In the genomic region with DNA sequence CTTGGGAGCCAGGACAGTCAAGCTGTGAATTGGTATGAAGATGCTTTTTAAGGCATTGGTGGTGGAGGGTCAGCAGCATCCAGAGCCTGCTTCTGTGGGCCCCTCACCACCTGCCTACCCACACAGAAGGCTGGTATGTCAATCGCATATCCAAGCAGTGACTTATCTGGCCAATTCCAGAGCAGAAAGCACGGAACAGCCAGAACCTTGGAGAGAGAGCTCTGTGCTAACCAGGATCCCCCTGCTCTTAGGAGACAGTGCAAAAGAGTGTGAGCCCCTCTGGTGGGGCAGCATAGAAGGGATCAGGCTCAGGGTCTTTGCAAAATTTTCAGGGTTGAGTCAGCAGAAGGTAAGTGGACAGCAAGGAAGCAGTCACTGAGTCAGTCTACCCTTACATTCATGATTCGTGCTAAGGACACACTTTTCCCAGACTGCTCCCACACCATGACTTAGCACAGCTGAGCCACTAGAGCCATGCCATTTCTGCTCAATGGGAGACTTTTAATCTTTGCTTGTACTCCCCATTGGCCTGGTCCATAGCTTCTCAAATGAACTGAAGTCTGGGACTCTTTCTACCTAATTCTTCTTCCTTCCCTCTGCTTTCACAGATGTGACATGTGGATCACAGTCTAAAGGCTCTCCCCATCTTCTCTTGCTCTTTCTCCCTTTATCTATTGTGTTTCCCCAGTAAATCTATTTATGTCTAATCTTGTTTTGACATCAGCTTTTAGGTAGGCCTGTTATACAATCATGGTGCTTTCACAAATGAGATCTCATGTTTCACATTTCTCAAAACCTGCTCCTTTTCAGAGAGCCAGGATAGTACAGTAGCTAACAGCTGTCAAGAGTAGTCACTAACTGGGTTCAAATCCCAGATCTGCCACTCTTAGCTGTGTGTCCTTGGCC, we compare ENCODE assay signal across 23 cellular contexts. TPM values are rescaled to one million over a fixed set of nuclear protein-coding genes. Genes with fewer than 3 reads are reported as not detected.
"Had no signal": no experiment of that assay in that cellular context is flagged by ENCODE, and none has a peak within 500 bp of the region (broad histone marks: within the 10 kb centered on the region; RNA-seq: fewer than 3 reads in every experiment).

No MANE protein-coding gene starts in this region.

- H3K36me3 Mint-ChIP-seq: activated naive CD8-positive, alpha-beta T cell treated with anti-CD3 and anti-CD28 coated beads for 36 hours; brain; naive thymus-derived CD4-positive, alpha-beta T cell; stimulated activated effector memory CD8-positive, alpha-beta T cell treated with anti-CD3 and anti-CD28 coated beads, Interleukin-12 subunit alpha, Interleukin-12 subunit beta, amount 100 ng/mL, for 72 hours had no signal

- H3K27ac Mint-ChIP-seq: activated CD4-positive, alpha-beta T cell treated with anti-CD3 and anti-CD28 coated beads, Interleukin-2, amount 10 ng/mL, durations not matched to agents 24 days and 14 days; activated CD8-positive, alpha-beta T cell treated with anti-CD3 and anti-CD28 coated beads, Interleukin-2, amount 10 ng/mL, durations not matched to agents 7 days and 5 days; activated naive CD8-positive, alpha-beta T cell treated with anti-CD3 and anti-CD28 coated beads for 36 hours; brain; dendritic cell treated with granulocyte-macrophage colony-stimulating factor and Interleukin-4, amounts not matched to agents 40 ng/mL and 50 ng/mL, for 4 days; effector memory CD8-positive, alpha-beta T cell; naive thymus-derived CD4-positive, alpha-beta T cell; stimulated activated effector memory CD8-positive, alpha-beta T cell treated with anti-CD3 and anti-CD28 coated beads, Interleukin-12 subunit alpha, Interleukin-12 subunit beta, amount 100 ng/mL, for 72 hours had no signal

- H3K4me3 ChIP-seq: left lung, pancreas had no signal

- H3K9me3 ChIP-seq: left lung, pancreas had no signal

- H3K4me1 Mint-ChIP-seq: activated CD4-positive, alpha-beta T cell treated with anti-CD3 and anti-CD28 coated beads, Interleukin-2, amount 10 ng/mL, durations not matched to agents 24 days and 14 days; activated naive CD8-positive, alpha-beta T cell treated with anti-CD3 and anti-CD28 coated beads for 36 hours; stimulated activated effector memory CD8-positive, alpha-beta T cell treated with anti-CD3 and anti-CD28 coated beads, Interleukin-12 subunit alpha, Interleukin-12 subunit beta, amount 100 ng/mL, for 72 hours had no signal

- DNase-seq: activated CD4-positive, alpha-beta T cell treated with anti-CD3 and anti-CD28 coated beads, Interleukin-2, amount 10 ng/mL, durations not matched to agents 24 days and 14 days; activated CD4-positive, CD25-positive, alpha-beta regulatory T cell; activated CD8-positive, alpha-beta memory T cell treated with anti-CD3 and anti-CD28 coated beads, Interleukin-2, amount 50 U/mL, for 4 hours; activated CD8-positive, alpha-beta T cell treated with anti-CD3 and anti-CD28 coated beads, Interleukin-2, amount 10 ng/mL, durations not matched to agents 7 days and 5 days; activated gamma-delta T cell; activated naive CD8-positive, alpha-beta T cell treated with anti-CD3 and anti-CD28 coated beads for 36 hours; activated T-cell treated with anti-CD3 and anti-CD28 coated beads, Interleukin-2, amount 50 U/mL, for 48 hours; amygdala; effector memory CD8-positive, alpha-beta T cell; islet precursor cell; left lung; naive thymus-derived CD4-positive, alpha-beta T cell; pancreas; stimulated activated CD4-positive, alpha-beta T cell treated with anti-CD3 and anti-CD28 coated beads, Interleukin-12 subunit alpha, Interleukin-12 subunit beta, amount 100 ng/mL, for 4 hours; stimulated activated CD4-positive, alpha-beta T cell treated with anti-CD3 and anti-CD28 coated beads, Interleukin-2, amount 100 ng/mL, for 24 hours had no signal

- FAIRE-seq: pancreas, TTC549 had no signal

- H3K4me1 ChIP-seq: left lung, pancreas had no signal

- H3K27ac ChIP-seq: left lung, pancreas had no signal

- ATAC-seq: activated CD8-positive, alpha-beta T cell treated with anti-CD3 and anti-CD28 coated beads, Interleukin-2, amount 10 ng/mL, durations not matched to agents 7 days and 5 days; effector memory CD8-positive, alpha-beta T cell; left lung; naive thymus-derived CD4-positive, alpha-beta T cell; pancreas; stimulated activated effector memory CD8-positive, alpha-beta T cell treated with anti-CD3 and anti-CD28 coated beads, Interleukin-12 subunit alpha, Interleukin-12 subunit beta, amount 100 ng/mL, for 72 hours had no signal

- H3K4me3 Mint-ChIP-seq: activated CD4-positive, alpha-beta T cell treated with anti-CD3 and anti-CD28 coated beads, Interleukin-2, amount 10 ng/mL, durations not matched to agents 24 days and 14 days; activated CD8-positive, alpha-beta T cell treated with anti-CD3 and anti-CD28 coated beads, Interleukin-2, amount 10 ng/mL, durations not matched to agents 7 days and 5 days; activated naive CD8-positive, alpha-beta T cell treated with anti-CD3 and anti-CD28 coated beads for 36 hours; brain; dendritic cell treated with granulocyte-macrophage colony-stimulating factor and Interleukin-4, amounts not matched to agents 40 ng/mL and 50 ng/mL, for 4 days; effector memory CD8-positive, alpha-beta T cell; naive thymus-derived CD4-positive, alpha-beta T cell; stimulated activated effector memory CD8-positive, alpha-beta T cell treated with anti-CD3 and anti-CD28 coated beads, Interleukin-12 subunit alpha, Interleukin-12 subunit beta, amount 100 ng/mL, for 72 hours had no signal

- H3K36me3 ChIP-seq: left lung, pancreas had no signal

- H3K9me3 Mint-ChIP-seq: activated CD4-positive, alpha-beta T cell treated with anti-CD3 and anti-CD28 coated beads, Interleukin-2, amount 10 ng/mL, durations not matched to agents 24 days and 14 days; activated naive CD8-positive, alpha-beta T cell treated with anti-CD3 and anti-CD28 coated beads for 36 hours; brain; dendritic cell treated with granulocyte-macrophage colony-stimulating factor and Interleukin-4, amounts not matched to agents 40 ng/mL and 50 ng/mL, for 4 days; effector memory CD8-positive, alpha-beta T cell; stimulated activated effector memory CD8-positive, alpha-beta T cell treated with anti-CD3 and anti-CD28 coated beads, Interleukin-12 subunit alpha, Interleukin-12 subunit beta, amount 100 ng/mL, for 72 hours had no signal

RNA-seq across cellular contexts. Expression of gene TMEM31, which starts 44.3 kb away (rescaled TPM):
- total RNA-seq: activated CD4-positive, alpha-beta T cell treated with anti-CD3 and anti-CD28 coated beads, Interleukin-2, amount 10 ng/mL, durations not matched to agents 24 days and 14 days; activated CD8-positive, alpha-beta T cell treated with anti-CD3 and anti-CD28 coated beads, Interleukin-2, amount 10 ng/mL, durations not matched to agents 7 days and 5 days; activated naive CD8-positive, alpha-beta T cell treated with anti-CD3 and anti-CD28 coated beads for 36 hours; epithelial cell of proximal tubule; left lung; mononuclear cell; naive thymus-derived CD4-positive, alpha-beta T cell; pancreas; T-helper 2 cell treated with Interferon-gamma antibody and Interleukin-4, amounts not matched to agents 100 ng/mL and 5 ng/mL, for 36 hours; urinary bladder had no signal
- polyA plus RNA-seq: naive thymus-derived CD4-positive, alpha-beta T cell; urinary bladder had no signal
